In the genomic region with DNA sequence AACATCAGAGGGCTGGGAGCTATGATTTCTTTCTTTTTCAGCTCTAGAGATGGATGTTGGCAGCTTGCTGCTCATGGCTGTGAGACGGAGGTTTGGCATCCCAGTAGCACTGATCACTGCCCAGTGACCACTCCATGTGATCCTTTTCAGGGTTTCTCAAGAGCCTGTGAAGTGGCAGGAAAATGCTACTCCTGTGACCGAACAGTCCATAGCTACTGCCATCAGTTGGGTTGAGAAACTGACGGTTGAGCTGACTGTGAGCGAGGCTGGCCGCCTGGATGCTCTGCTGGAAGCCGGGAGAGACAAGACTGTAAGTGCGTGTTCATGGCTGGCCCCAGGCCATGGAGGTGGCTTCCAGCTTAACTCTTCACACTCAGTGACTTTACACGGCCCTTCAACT, we compare ENCODE assay signal across 26 cellular contexts. TPM values are rescaled to one million over a fixed set of nuclear protein-coding genes. Genes with fewer than 3 reads are reported as not detected.
DNase-seq lines count a peak whose midpoint lies in the region; ATAC-seq and TF ChIP-seq lines count a peak whose summit lies in the region.
"Had no signal": no experiment of that assay in that cellular context is flagged by ENCODE, and none has a peak within 500 bp of the region (broad histone marks: within the 10 kb centered on the region; RNA-seq: fewer than 3 reads in every experiment).

No MANE protein-coding gene starts in this region.

- peaks cover 9% of the 10 kb centered on the region for H3K27me3 Mint-ChIP-seq in activated CD8-positive, alpha-beta T cell treated with anti-CD3 and anti-CD28 coated beads, Interleukin-2, amount 10 ng/mL, durations not matched to agents 7 days and 5 days (ENCODE audit: low read depth)

- WGBS in heart left ventricle, 4 donors = 55 to 71% (median 65%) methylated on average over 7 to 8 of the region's 8 CpGs

- no peaks in the 10 kb centered on the region for H3K27me3 ChIP-seq in heart left ventricle
- H3K27me3 ChIP-seq in right atrium auricular region = no peaks in the 10 kb centered on the region
- H3K27me3 ChIP-seq: BLaER1 had no signal

- peaks cover 11% of the 10 kb centered on the region for H3K4me1 Mint-ChIP-seq in activated CD8-positive, alpha-beta T cell treated with anti-CD3 and anti-CD28 coated beads, Interleukin-2, amount 10 ng/mL, durations not matched to agents 7 days and 5 days (ENCODE audit: low read depth)

- no peaks in the 10 kb centered on the region for H3K9me3 Mint-ChIP-seq in activated CD8-positive, alpha-beta T cell treated with anti-CD3 and anti-CD28 coated beads, Interleukin-2, amount 10 ng/mL, durations not matched to agents 7 days and 5 days (ENCODE audit: insufficient read depth)
- H3K9me3 Mint-ChIP-seq: CD4-positive, alpha-beta T cell had no signal

- CTCF ChIA-PET in activated CD8-positive, alpha-beta T cell treated with anti-CD3 and anti-CD28 coated beads, Interleukin-2, amount 10 ng/mL, durations not matched to agents 7 days and 5 days (lab: Charles Lee) = no interaction called here

- POLR2A ChIA-PET in activated CD8-positive, alpha-beta T cell treated with anti-CD3 and anti-CD28 coated beads, Interleukin-2, amount 10 ng/mL, durations not matched to agents 7 days and 5 days (lab: Charles Lee) = no interaction called here

- H3K27ac ChIP-seq in heart left ventricle = no peak overlapping the region
- H3K27ac ChIP-seq in right atrium auricular region = no peak overlapping the region
- H3K27ac ChIP-seq: A549, BLaER1, PC-9, RWPE1 had no signal

- peaks cover 0 to 9% (median 0%) of the 10 kb centered on the region in 12 donors for H3K4me1 ChIP-seq in heart left ventricle
- no peaks in the 10 kb centered on the region for H3K4me1 ChIP-seq in right atrium auricular region
- H3K4me1 ChIP-seq: A549 had no signal

- H3K9me3 ChIP-seq in heart left ventricle (no peaks in the 10 kb centered on the region), right atrium auricular region (no peaks in the 10 kb centered on the region)
- H3K9me3 ChIP-seq: A549, BLaER1, SK-N-SH had no signal

- H3K4me3 ChIP-seq in heart left ventricle = no peak overlapping the region
- no peak overlapping the region for H3K4me3 ChIP-seq in right atrium auricular region
- H3K4me3 ChIP-seq: A549, BLaER1, PC-9 had no signal

- H3K27ac Mint-ChIP-seq in activated CD8-positive, alpha-beta T cell treated with anti-CD3 and anti-CD28 coated beads, Interleukin-2, amount 10 ng/mL, durations not matched to agents 7 days and 5 days = no peak overlapping the region
- H3K27ac Mint-ChIP-seq: CD4-positive, alpha-beta T cell had no signal

- H3K4me3 Mint-ChIP-seq in activated CD8-positive, alpha-beta T cell treated with anti-CD3 and anti-CD28 coated beads, Interleukin-2, amount 10 ng/mL, durations not matched to agents 7 days and 5 days = no peak overlapping the region
- H3K4me3 Mint-ChIP-seq: CD4-positive, alpha-beta T cell had no signal

- TF ChIP-seq POLR2A in heart left ventricle (IDR thresholded peaks at IDR 0.05) = no peak

- TF ChIP-seq CTCF in heart left ventricle (IDR thresholded peaks at IDR 0.05) = no peak
- TF ChIP-seq CTCF in right atrium auricular region (IDR thresholded peaks at IDR 0.05) = no peak

- H3K36me3 Mint-ChIP-seq in activated CD8-positive, alpha-beta T cell treated with anti-CD3 and anti-CD28 coated beads, Interleukin-2, amount 10 ng/mL, durations not matched to agents 7 days and 5 days (ENCODE audit: low read depth) = no peaks in the 10 kb centered on the region

- DNase-seq in heart left ventricle = no peak
- no peak for DNase-seq in right atrium auricular region (ENCODE audit: low spot score)
- DNase-seq in GM03348 (ENCODE audit: low spot score) = peak; percentile 1
- DNase-seq in midbrain (lab: John Stamatoyannopoulos, UW) = peak; percentile 7
- no peak for DNase-seq in NCI-H146 treated with DMSO at 0.1 percent for 48 hours (lab: John Stamatoyannopoulos, UW; ENCODE audit: unreplicated experiment)
- no peak for DNase-seq in GM19238 (ENCODE audit: insufficient read length, low spot score)
- DNase-seq in activated CD8-positive, alpha-beta T cell treated with anti-CD3 and anti-CD28 coated beads, Interleukin-2, amount 10 ng/mL, durations not matched to agents 7 days and 5 days = no peak
- DNase-seq: CD4-positive, alpha-beta T cell; COR-L47; GOT3; KG1; NCI-H1092 treated with DMSO at 0.1 percent for 48 hours; NCI-H1436 treated with DMSO at 0.1 percent for 48 hours; NCI-H2081; NCI-H2171; NCI-H446; NCI-H69; PC-9; SIG-M5; SK-N-SH had no signal

- H3K36me3 ChIP-seq in heart left ventricle (no peaks in the 10 kb centered on the region), right atrium auricular region (no peaks in the 10 kb centered on the region)
- H3K36me3 ChIP-seq: BLaER1 had no signal

- peak in 3 of 4 donors; percentile 9 to 51 (median 28) for ATAC-seq in heart left ventricle
- ATAC-seq in activated CD8-positive, alpha-beta T cell treated with anti-CD3 and anti-CD28 coated beads, Interleukin-2, amount 10 ng/mL, durations not matched to agents 7 days and 5 days = no peak
- ATAC-seq: A549, HCT116 had no signal

- intact Hi-C loops in heart left ventricle (cut with DNase I) = no loop called here

RNA-seq across cellular contexts. Expression of a gene that starts 34.2 kb away (rescaled TPM):
- total RNA-seq in heart left ventricle = under 1 TPM in 8 of 9 donors, not detected in 1; 0.12 to 0.61 (median 0.39) TPM
- under 1 TPM; 0.11 to 0.12 TPM for polyA plus RNA-seq in heart left ventricle
- not detected for total RNA-seq in right atrium auricular region
- not detected for total RNA-seq in activated CD8-positive, alpha-beta T cell treated with anti-CD3 and anti-CD28 coated beads, Interleukin-2, amount 10 ng/mL, durations not matched to agents 7 days and 5 days
- total RNA-seq: CD4-positive, alpha-beta T cell; Daoy; HT1080; PC-9 had no signal
- polyA plus RNA-seq: A549, SK-N-SH had no signal

Comparison
In these comparisons a context has a peak if more than half of its experiments do, and no peak if none do; other contexts are left out.
1. DNase-seq: peak in GM03348 (single experiment) and midbrain (single experiment); none in heart left ventricle (0 of 5), right atrium auricular region (single experiment), NCI-H146 treated with DMSO at 0.1 percent for 48 hours (single experiment), GM19238 (single experiment) and activated CD8-positive, alpha-beta T cell treated with anti-CD3 and anti-CD28 coated beads, Interleukin-2, amount 10 ng/mL, durations not matched to agents 7 days and 5 days (single experiment).